In genomic region chr1:173914366-173914871, GRCh38 we compare ENCODE assay signal across 8 cellular contexts. TPM values are rescaled to one million over a fixed set of nuclear protein-coding genes. Genes with fewer than 3 reads are reported as not detected.
DNase-seq lines count a peak whose midpoint lies in the region; ATAC-seq, FAIRE-seq and TF ChIP-seq lines count a peak whose summit lies in the region.
"Had no signal": no experiment of that assay in that cellular context is flagged by ENCODE, and none has a peak within 500 bp of the region (broad histone marks: within the 10 kb centered on the region; RNA-seq: fewer than 3 reads in every experiment).

No MANE protein-coding gene starts in this region.

- no peak overlapping the region for H3K9ac ChIP-seq in kidney (ENCODE audit: low read length in 2 of 2)

- H3K4me1 ChIP-seq in kidney (ENCODE audit: control insufficient read depth in 1 of 2, insufficient read depth in 1 of 2, low read depth in 1 of 2, low read length in 2 of 2) (no peaks in the 10 kb centered on the region), suprapubic skin (no peaks in the 10 kb centered on the region)

- CTCF ChIA-PET in WTC11 (lab: Charles Lee): interaction anchor here (0.6 kb wide), 1 partner anchor 191 kb away, joined by 3 read pairs; no protein-coding TSS in a partner anchor

- no peak for TF ChIP-seq POLR2A in suprapubic skin (IDR thresholded peaks at IDR 0.05)

- H3K27ac Mint-ChIP-seq in WTC11: no peak overlapping the region
- H3K27ac Mint-ChIP-seq: activated B cell treated with CpG ODN at 0.5 μM for 24 hours had no signal

- no peaks in the 10 kb centered on the region for H3K36me3 ChIP-seq in kidney (ENCODE audit: control insufficient read depth in 1 of 2, insufficient read depth in 2 of 2, low read length in 2 of 2)
- H3K36me3 ChIP-seq in suprapubic skin: no peaks in the 10 kb centered on the region

- H3K27me3 Mint-ChIP-seq in WTC11 (ENCODE audit: low read depth): no peaks in the 10 kb centered on the region
- H3K27me3 Mint-ChIP-seq: activated B cell treated with CpG ODN at 0.5 μM for 24 hours had no signal

- no peak overlapping the region for H3K4me3 Mint-ChIP-seq in WTC11
- H3K4me3 Mint-ChIP-seq: activated B cell treated with CpG ODN at 0.5 μM for 24 hours had no signal

- intact Hi-C loops in kidney (cut with DNase I): no loop called here

- ATAC-seq in WTC11 (peak; percentile 84), GM18867 (IDR thresholded peaks at IDR 0.05; ENCODE audit: unreplicated experiment) (no peak), GM21529 (IDR thresholded peaks at IDR 0.05; ENCODE audit: unreplicated experiment) (no peak)

- H3K36me3 Mint-ChIP-seq in WTC11: no peaks in the 10 kb centered on the region

- H3K4me1 Mint-ChIP-seq in WTC11: no peaks in the 10 kb centered on the region
- H3K4me1 Mint-ChIP-seq: activated B cell treated with CpG ODN at 0.5 μM for 24 hours had no signal

- 80% methylated on average over 10 of the region's 13 CpGs for WGBS in suprapubic skin

- no peak overlapping the region for H3K27ac ChIP-seq in kidney (ENCODE audit: low read depth in 2 of 2, low read length in 2 of 2)
- no peak overlapping the region for H3K27ac ChIP-seq in suprapubic skin

- no peaks in the 10 kb centered on the region for H3K27me3 ChIP-seq in suprapubic skin

- in situ Hi-C loops in KBM-7 (cut with MboI; ENCODE audit: low pct_unique_long_range_greater_than_20kb, low sequenced_read_pairs): no loop called here

- no peak overlapping the region for H3K4me3 ChIP-seq in kidney (ENCODE audit: low read length in 2 of 2)
- H3K4me3 ChIP-seq in suprapubic skin: no peak overlapping the region

- no peak for TF ChIP-seq EP300 in suprapubic skin (IDR thresholded peaks at IDR 0.05)

- POLR2A ChIA-PET in WTC11 (lab: Charles Lee): interaction anchor here (0.6 kb wide), 1 partner anchor 356 kb away, joined by 3 read pairs; no protein-coding TSS in a partner anchor

- TF ChIP-seq CTCF in WTC11 (IDR thresholded peaks at IDR 0.05) (peak; percentile 77), kidney (IDR thresholded peaks at IDR 0.05; ENCODE audit: borderline replicate concordance, extremely low read depth, insufficient read depth) (peak; percentile 36), suprapubic skin (IDR thresholded peaks at IDR 0.05) (peak in 1 of 2 donors; percentile 23)

- FAIRE-seq in kidney (lab: Jason Lieb, UNC): no peak

- no peaks in the 10 kb centered on the region for H3K9me3 ChIP-seq in kidney (ENCODE audit: control insufficient read depth in 1 of 2, low read length in 2 of 2)
- no peaks in the 10 kb centered on the region for H3K9me3 ChIP-seq in suprapubic skin

- peak; percentile 27 for DNase-seq in GM03348 (ENCODE audit: low spot score)
- peak; percentile 51 for DNase-seq in KBM-7
- peak; percentile 58 for DNase-seq in WTC11 (ENCODE audit: low spot score)
- DNase-seq in kidney: no peak
- no peak for DNase-seq in suprapubic skin (ENCODE audit: low spot score in 2 of 2)
- DNase-seq: activated B cell treated with CpG ODN at 0.5 μM for 24 hours had no signal

- peaks cover 3% of the 10 kb centered on the region; the same call in 1 of the 2 replicates for H3K9me3 Mint-ChIP-seq in WTC11
- H3K9me3 Mint-ChIP-seq: activated B cell treated with CpG ODN at 0.5 μM for 24 hours had no signal

TF ChIP-seq in WTC11, 78 proteins besides CTCF, POLR2A, EP300 and RAD21 (continues in another document):
- TF ChIP-seq MXD4 (CRISPR knock-in tag; IDR thresholded peaks at IDR 0.05; ENCODE audit: borderline replicate concordance): no peak
- no peak for TF ChIP-seq ZNF281 (CRISPR knock-in tag; IDR thresholded peaks at IDR 0.05)
- TF ChIP-seq ZNF416 (CRISPR knock-in tag; IDR thresholded peaks at IDR 0.05): no peak
- TF ChIP-seq ZNF121 (CRISPR knock-in tag; IDR thresholded peaks at IDR 0.05): no peak
- no peak for TF ChIP-seq PRDM15 (CRISPR knock-in tag; IDR thresholded peaks at IDR 0.05)
- no peak for TF ChIP-seq STAT6 (CRISPR knock-in tag; conservative IDR thresholded peaks at IDR 0.05; ENCODE audit: low read depth)
- no peak for TF ChIP-seq RELA (CRISPR knock-in tag; IDR thresholded peaks at IDR 0.05; ENCODE audit: borderline replicate concordance)
- TF ChIP-seq SMAD3 (CRISPR knock-in tag; IDR thresholded peaks at IDR 0.05; ENCODE audit: borderline replicate concordance): no peak
- no peak for TF ChIP-seq RORB (CRISPR knock-in tag; IDR thresholded peaks at IDR 0.05)
- TF ChIP-seq TEAD4 (CRISPR knock-in tag; IDR thresholded peaks at IDR 0.05): no peak
- no peak for TF ChIP-seq GABPB1 (CRISPR knock-in tag; IDR thresholded peaks at IDR 0.05)

RNA-seq across cellular contexts. Expression of gene SERPINC1, which starts 2.7 kb away (rescaled TPM):
- 0.57 to 1.0 TPM (median 0.69 TPM) in 3 replicates for total RNA-seq in WTC11 (2021)
- 0.41 TPM for total RNA-seq in kidney
- polyA plus RNA-seq in kidney (ENCODE audit: insufficient read depth, low read depth, low replicate concordance): 0.82 TPM
- 1 to 10 TPM in 1 of 4 donors, under 1 TPM in 1, not detected in 2; 0.31 to 2.3 TPM for total RNA-seq in suprapubic skin

RNA-seq across cellular contexts. Expression of gene ZBTB37, which starts 46.2 kb away (rescaled TPM):
- total RNA-seq in WTC11 (2021): 14.0 to 15.5 TPM (median 14.4 TPM) in 3 replicates
- 19.1 TPM for total RNA-seq in kidney
- 1.0 TPM for polyA plus RNA-seq in kidney (ENCODE audit: insufficient read depth, low read depth, low replicate concordance)
- total RNA-seq in suprapubic skin: 10 to 100 TPM in 2 of 4 donors, 1 to 10 TPM in 2; 6.1 to 20.7 (median 9.3) TPM

RNA-seq across cellular contexts. Expression of gene GAS5, which starts 46.6 kb away (rescaled TPM):
- total RNA-seq in WTC11 (2021): 818 to 891 TPM (median 878 TPM) in 3 replicates
- total RNA-seq in kidney: 275 TPM
- 239 TPM for polyA plus RNA-seq in kidney (ENCODE audit: insufficient read depth, low read depth, low replicate concordance)
- total RNA-seq in suprapubic skin: 100 to 1,000 TPM; 344 to 508 (median 411) TPM

Comparison
In these comparisons a context has a peak if more than half of its experiments do, and no peak if none do; other contexts are left out.
1. DNase-seq: peak in GM03348 (single experiment), KBM-7 (single experiment) and WTC11 (single experiment); none in kidney (single experiment) and suprapubic skin (0 of 2).